In the genomic region with DNA sequence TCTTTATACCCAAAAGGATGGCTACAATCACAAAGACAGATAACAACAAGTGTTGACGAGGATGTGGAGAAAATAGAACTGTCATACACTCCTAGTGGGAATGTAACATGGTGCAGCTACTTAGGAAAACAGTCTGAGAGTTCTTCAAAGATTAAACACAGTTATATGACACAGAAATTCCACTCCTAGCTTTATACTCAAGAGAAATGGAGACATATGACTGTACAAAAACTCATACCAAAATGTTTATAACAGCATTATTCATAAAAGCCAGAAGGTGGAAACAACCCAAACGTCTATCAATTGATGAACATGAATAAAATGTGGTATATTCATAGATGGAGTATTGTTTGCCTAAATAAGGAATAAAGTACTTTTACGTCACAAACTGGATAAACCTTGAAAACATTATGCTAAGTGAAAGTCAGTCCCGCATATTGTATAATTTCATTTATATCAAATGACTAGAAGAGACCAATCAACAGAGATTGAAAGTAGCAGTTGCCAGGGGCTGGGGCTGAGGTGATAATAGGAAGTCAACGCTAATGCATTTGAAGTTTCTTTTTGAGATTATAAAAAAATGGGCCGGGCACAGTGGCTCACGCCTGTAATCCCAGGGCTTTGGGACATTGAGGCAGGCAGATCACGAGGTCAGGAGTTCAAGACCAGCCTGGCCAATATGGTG, we compare ENCODE assay signal across 16 cellular contexts.
"Had no signal": no experiment of that assay in that cellular context is flagged by ENCODE, and none has a peak within 500 bp of the region (broad histone marks: within the 10 kb centered on the region; RNA-seq: fewer than 3 reads in every experiment).

No MANE protein-coding gene starts in this region.

- H3K27me3 Mint-ChIP-seq: activated CD8-positive, alpha-beta memory T cell treated with anti-CD3 and anti-CD28 coated beads, Interleukin-2, amount 10 ng/mL, durations not matched to agents 7 days and 5 days; activated naive CD8-positive, alpha-beta T cell treated with anti-CD3 and anti-CD28 coated beads, Interleukin-2, amount 10 ng/mL, durations not matched to agents 7 days and 5 days; natural killer cell treated with Interleukin-12 subunit alpha and Interleukin-12 subunit beta and Interleukin-15 and Interleukin-18, amount 100 ng/mL, for 72 hours had no signal

- H3K36me3 Mint-ChIP-seq: natural killer cell treated with Interleukin-12 subunit alpha and Interleukin-12 subunit beta and Interleukin-15 and Interleukin-18, amount 100 ng/mL, for 72 hours had no signal

- H3K36me3 ChIP-seq: lower lobe of right lung, sigmoid colon, thyroid gland had no signal

- H3K4me1 ChIP-seq: body of pancreas, lower lobe of right lung, sigmoid colon, thyroid gland had no signal

- H3K27ac ChIP-seq: body of pancreas, dorsolateral prefrontal cortex, lower lobe of right lung, sigmoid colon, thyroid gland had no signal

- H3K4me3 ChIP-seq: body of pancreas, dorsolateral prefrontal cortex, lower lobe of right lung, sigmoid colon, thyroid gland had no signal

- H3K9me3 Mint-ChIP-seq: activated naive CD8-positive, alpha-beta T cell treated with anti-CD3 and anti-CD28 coated beads, Interleukin-2, amount 10 ng/mL, durations not matched to agents 7 days and 5 days; activated T-cell treated with anti-CD3 and anti-CD28 coated beads, Interleukin-2, amount 50 U/mL, for 4 hours; natural killer cell treated with Interleukin-12 subunit alpha and Interleukin-12 subunit beta and Interleukin-15 and Interleukin-18, amount 100 ng/mL, for 72 hours; T-helper 1 cell treated with Interleukin-12 subunit alpha and Interleukin-12 subunit beta and Interleukin-4 antibody, amounts not matched to agents 30 μg/mL and 1 μg/mL, for 36 hours had no signal

- H3K27me3 ChIP-seq: body of pancreas, dorsolateral prefrontal cortex, sigmoid colon, thyroid gland had no signal

- ATAC-seq: activated CD8-positive, alpha-beta memory T cell treated with anti-CD3 and anti-CD28 coated beads, Interleukin-2, amount 10 ng/mL, durations not matched to agents 7 days and 5 days; body of pancreas; lower lobe of right lung; natural killer cell treated with Interleukin-12 subunit alpha and Interleukin-12 subunit beta and Interleukin-15 and Interleukin-18, amount 100 ng/mL, for 72 hours had no signal

- H3K9me3 ChIP-seq: body of pancreas, lower lobe of right lung, sigmoid colon, thyroid gland had no signal

- H3K27ac Mint-ChIP-seq: activated CD8-positive, alpha-beta memory T cell treated with anti-CD3 and anti-CD28 coated beads, Interleukin-2, amount 10 ng/mL, durations not matched to agents 7 days and 5 days; activated naive CD8-positive, alpha-beta T cell treated with anti-CD3 and anti-CD28 coated beads, Interleukin-2, amount 10 ng/mL, durations not matched to agents 7 days and 5 days; natural killer cell treated with Interleukin-12 subunit alpha and Interleukin-12 subunit beta and Interleukin-15 and Interleukin-18, amount 100 ng/mL, for 72 hours; T-helper 1 cell treated with Interleukin-12 subunit alpha and Interleukin-12 subunit beta and Interleukin-4 antibody, amounts not matched to agents 30 μg/mL and 1 μg/mL, for 36 hours had no signal

- H3K4me3 Mint-ChIP-seq: activated CD8-positive, alpha-beta memory T cell treated with anti-CD3 and anti-CD28 coated beads, Interleukin-2, amount 10 ng/mL, durations not matched to agents 7 days and 5 days; activated naive CD8-positive, alpha-beta T cell treated with anti-CD3 and anti-CD28 coated beads, Interleukin-2, amount 10 ng/mL, durations not matched to agents 7 days and 5 days; activated T-cell treated with anti-CD3 and anti-CD28 coated beads, Interleukin-2, amount 50 U/mL, for 4 hours; natural killer cell treated with Interleukin-12 subunit alpha and Interleukin-12 subunit beta and Interleukin-15 and Interleukin-18, amount 100 ng/mL, for 72 hours; T-helper 1 cell treated with Interleukin-12 subunit alpha and Interleukin-12 subunit beta and Interleukin-4 antibody, amounts not matched to agents 30 μg/mL and 1 μg/mL, for 36 hours had no signal

- DNase-seq: activated CD4-positive, alpha-beta T cell treated with anti-CD3 and anti-CD28 coated beads for 1 hour; activated CD4-positive, alpha-beta T cell treated with anti-CD3 and anti-CD28 coated beads, Interleukin-2, amount 50 U/mL, for 48 hours; activated CD8-positive, alpha-beta memory T cell treated with anti-CD3 and anti-CD28 coated beads, Interleukin-2, amount 10 ng/mL, durations not matched to agents 7 days and 5 days; activated naive CD8-positive, alpha-beta T cell treated with anti-CD3 and anti-CD28 coated beads, Interleukin-2, amount 10 ng/mL, durations not matched to agents 7 days and 5 days; activated T-cell treated with anti-CD3 and anti-CD28 coated beads, Interleukin-2, amount 50 U/mL, for 4 hours; body of pancreas; dorsolateral prefrontal cortex; foreskin melanocyte; hypothalamus; islet precursor cell; lower lobe of right lung; sigmoid colon; stimulated activated naive CD4-positive, alpha-beta T cell treated with Interleukin-2 at 50 U/mL for 16 hours; thyroid gland had no signal
